Comparison of ENCODE assay signal across 1 cellular context in genomic region chrX:40149286-40150175, GRCh38.
TF ChIP-seq lines count a peak whose summit lies in the region.

No MANE protein-coding gene starts in this region.

TF ChIP-seq in A549, 52 proteins besides CTCF, POLR2A, EP300 and RAD21:
- TF ChIP-seq POLR2AphosphoS2 (conservative IDR thresholded peaks at IDR 0.05; ENCODE audit: low read length), result no peak
- no peak for TF ChIP-seq ZC3H11A (IDR thresholded peaks at IDR 0.05)
- TF ChIP-seq BHLHE40 (IDR thresholded peaks at IDR 0.05; ENCODE audit: low read depth, low read length), result no peak
- no peak for TF ChIP-seq ZNF302 (CRISPR knock-in tag; IDR thresholded peaks at IDR 0.05)
- TF ChIP-seq CBX2 (IDR thresholded peaks at IDR 0.05; ENCODE audit: borderline replicate concordance, low read depth), result no peak
